Comparison of ENCODE assay signal across 25 cellular contexts in genomic region chr3:119872773-119873172, GRCh38.
DNase-seq lines count a peak whose midpoint lies in the region; ATAC-seq, FAIRE-seq and TF ChIP-seq lines count a peak whose summit lies in the region.
"Had no signal": no experiment of that assay in that cellular context is flagged by ENCODE, and none has a peak within 500 bp of the region (broad histone marks: within the 10 kb centered on the region; RNA-seq: fewer than 3 reads in every experiment).

No MANE protein-coding gene starts in this region.

- POLR2A ChIA-PET in K562 (lab: Yijun Ruan, JAX) = no interaction called here

- no peak for TF ChIP-seq EP300 in K562 (IDR thresholded peaks at IDR 0.05; ENCODE audit: low read length)

- no peak for ATAC-seq in activated naive CD4-positive, alpha-beta T cell treated with anti-CD3 and anti-CD28 coated beads, Interleukin-2, amount 50 U/mL, for 72 hours
- peak; percentile 40; the same call in 1 of the 3 replicates for ATAC-seq in DND-41 (ENCODE audit: insufficient read depth, low read depth)
- no peak for ATAC-seq in K562
- ATAC-seq in stimulated activated effector memory CD8-positive, alpha-beta T cell treated with anti-CD3 and anti-CD28 coated beads, Interleukin-12 subunit alpha, Interleukin-12 subunit beta, amount 100 ng/mL, for 72 hours = no peak
- ATAC-seq: A549, GM12878 had no signal

- H3K27me3 ChIP-seq in DND-41 (ENCODE audit: insufficient read depth, low read length, poor library complexity) = no peaks in the 10 kb centered on the region
- no peaks in the 10 kb centered on the region for H3K27me3 ChIP-seq in K562 (ENCODE audit: control insufficient read depth in 2 of 2, insufficient read depth in 2 of 2, low read length in 2 of 2)
- H3K27me3 ChIP-seq in prostate gland (replicated peaks; ENCODE audit: insufficient read depth) = no peaks in the 10 kb centered on the region
- H3K27me3 ChIP-seq: BE2C; BLaER1 treated with 17β-estradiol and CSF1 and Interleukin-3, amounts not matched to agents 10 nM and 100 nM had no signal

- intact Hi-C loops in K562 (cut with micrococcal nuclease) (no loop called here), prostate gland (cut with DNase I) (no loop called here)

- no TSS peak for BruUV-seq in K562 (replicated peaks; lab: Mats Ljungman, UMichigan)

- H3K9ac ChIP-seq in DND-41 (ENCODE audit: low read depth, low read length) (no peak overlapping the region), K562 (ENCODE audit: insufficient read depth in 1 of 2, low read depth in 2 of 2, low read length in 2 of 2) (no peak overlapping the region)
- H3K9ac ChIP-seq: BLaER1 treated with 17β-estradiol and CSF1 and Interleukin-3, amounts not matched to agents 10 nM and 100 nM had no signal

- no peak for FAIRE-seq in K562 (lab: Jason Lieb, UNC)
- FAIRE-seq: A549, GM12878, GM18507, H54 had no signal

- no peak for TF ChIP-seq CTCF in DND-41 (IDR thresholded peaks at IDR 0.05; ENCODE audit: borderline replicate concordance, extremely low read depth, low read length, poor library complexity, severe bottlenecking)
- no peak for TF ChIP-seq CTCF in K562 (IDR thresholded peaks at IDR 0.05 in 2 of 3, conservative IDR thresholded peaks at IDR 0.05 in 1 of 3; ENCODE audit: insufficient read depth in 2 of 3, low read depth in 1 of 3, low read length in 3 of 3)
- TF ChIP-seq CTCF in prostate gland (IDR thresholded peaks at IDR 0.05) = no peak

- CTCF ChIA-PET in activated naive CD4-positive, alpha-beta T cell treated with anti-CD3 and anti-CD28 coated beads, Interleukin-2, amount 10 ng/mL, durations not matched to agents 7 days and 5 days (lab: Charles Lee) = no interaction called here
- CTCF ChIA-PET in K562 (lab: Yijun Ruan, JAX; ENCODE audit: low intra/inter-chr PET ratio) = no interaction called here

- WGBS in K562 (ENCODE audit: insufficient coverage, low coverage, missing lambda C conversion rate) = 87% methylated on average over 2 of the region's 2 CpGs
- 99% methylated on average over 2 of the region's 2 CpGs for WGBS in prostate gland

- DNase-seq in activated naive CD4-positive, alpha-beta T cell treated with anti-CD3 and anti-CD28 coated beads, Interleukin-2, amount 50 U/mL, for 72 hours (ENCODE audit: low spot score in 2 of 2) = no peak
- no peak for DNase-seq in activated naive CD4-positive, alpha-beta T cell treated with anti-CD3 and anti-CD28 coated beads, Interleukin-2, amount 10 ng/mL, durations not matched to agents 7 days and 5 days
- DNase-seq in DND-41 = no peak
- DNase-seq in K562 (ENCODE audit: extremely low read depth in 1 of 4, low spot score in 3 of 4) = no peak
- DNase-seq in stimulated activated effector memory CD8-positive, alpha-beta T cell treated with anti-CD3 and anti-CD28 coated beads, Interleukin-12 subunit alpha, Interleukin-12 subunit beta, amount 100 ng/mL, for 72 hours (ENCODE audit: low spot score in 2 of 2) = no peak
- no peak for DNase-seq in prostate gland (ENCODE audit: low spot score)
- DNase-seq in NCI-H2227 (lab: John Stamatoyannopoulos, UW; ENCODE audit: unreplicated experiment) = no peak
- DNase-seq: 8988T; ACHN; AML-193; BE2C; Caco-2; CD4-positive, alpha-beta memory T cell; DMS153; EL; GDM1; GOT3; HFFc6 had no signal

- H3K9me3 ChIP-seq in DND-41 (ENCODE audit: insufficient read depth, low read length, severe bottlenecking) (no peaks in the 10 kb centered on the region), K562 (replicated peaks; ENCODE audit: control insufficient read depth, insufficient read depth, low read depth, low read length) (no peaks in the 10 kb centered on the region), prostate gland (no peaks in the 10 kb centered on the region)
- H3K9me3 ChIP-seq: A549; BE2C; BLaER1 treated with 17β-estradiol and CSF1 and Interleukin-3, amounts not matched to agents 10 nM and 100 nM; Caco-2; HAP-1 had no signal

- TF ChIP-seq RAD21 in K562 (CRISPR knock-in tag; conservative IDR thresholded peaks at IDR 0.05 in 1 of 2, IDR thresholded peaks at IDR 0.05 in 1 of 2) = no peak

- no peaks in the 10 kb centered on the region for H4K20me1 ChIP-seq in DND-41 (ENCODE audit: insufficient read depth, low read length)
- no peaks in the 10 kb centered on the region for H4K20me1 ChIP-seq in K562 (replicated peaks; ENCODE audit: control insufficient read depth, insufficient read depth, low read length)

- H3K36me3 ChIP-seq in DND-41 (ENCODE audit: insufficient read depth, low read length) (peaks cover 24% of the 10 kb centered on the region; the same call in 1 of the 2 replicates), K562 (ENCODE audit: control insufficient read depth, insufficient read depth, low read length) (no peaks in the 10 kb centered on the region), prostate gland (no peaks in the 10 kb centered on the region)
- H3K36me3 ChIP-seq: BE2C, HAP-1 had no signal

- no peaks in the 10 kb centered on the region for H3K9me1 ChIP-seq in K562 (ENCODE audit: control insufficient read depth, insufficient read depth, low read length)

- peaks cover 17% of the 10 kb centered on the region for H3K4me1 Mint-ChIP-seq in activated naive CD4-positive, alpha-beta T cell treated with anti-CD3 and anti-CD28 coated beads, Interleukin-2, amount 10 ng/mL, durations not matched to agents 7 days and 5 days
- H3K4me1 Mint-ChIP-seq in stimulated activated effector memory CD8-positive, alpha-beta T cell treated with anti-CD3 and anti-CD28 coated beads, Interleukin-12 subunit alpha, Interleukin-12 subunit beta, amount 100 ng/mL, for 72 hours = no peaks in the 10 kb centered on the region

- no peaks in the 10 kb centered on the region for H3K27me3 Mint-ChIP-seq in activated naive CD4-positive, alpha-beta T cell treated with anti-CD3 and anti-CD28 coated beads, Interleukin-2, amount 10 ng/mL, durations not matched to agents 7 days and 5 days
- H3K27me3 Mint-ChIP-seq: CD4-positive, alpha-beta memory T cell had no signal

- H3K4me1 ChIP-seq in DND-41 (ENCODE audit: insufficient read depth, low read length) = peaks cover 4% of the 10 kb centered on the region; the same call in 1 of the 2 replicates
- no peaks in the 10 kb centered on the region for H3K4me1 ChIP-seq in K562 (replicated peaks in 1 of 2; ENCODE audit: control insufficient read depth in 2 of 2, insufficient read depth in 2 of 2, low read length in 2 of 2)
- no peaks in the 10 kb centered on the region for H3K4me1 ChIP-seq in prostate gland (replicated peaks)
- H3K4me1 ChIP-seq: A549, BE2C, Caco-2, HAP-1 had no signal

- H3K36me3 Mint-ChIP-seq in activated naive CD4-positive, alpha-beta T cell treated with anti-CD3 and anti-CD28 coated beads, Interleukin-2, amount 50 U/mL, for 72 hours = no peaks in the 10 kb centered on the region
- H3K36me3 Mint-ChIP-seq in activated naive CD4-positive, alpha-beta T cell treated with anti-CD3 and anti-CD28 coated beads, Interleukin-2, amount 10 ng/mL, durations not matched to agents 7 days and 5 days = peaks cover 8% of the 10 kb centered on the region
- peaks cover 11% of the 10 kb centered on the region for H3K36me3 Mint-ChIP-seq in stimulated activated effector memory CD8-positive, alpha-beta T cell treated with anti-CD3 and anti-CD28 coated beads, Interleukin-12 subunit alpha, Interleukin-12 subunit beta, amount 100 ng/mL, for 72 hours

- no peaks in the 10 kb centered on the region for H3K79me2 ChIP-seq in DND-41 (ENCODE audit: insufficient read depth, low read length)
- H3K79me2 ChIP-seq in K562 (ENCODE audit: control insufficient read depth, insufficient read depth, low read length) = no peaks in the 10 kb centered on the region

- no peak overlapping the region for H2AFZ ChIP-seq in DND-41 (ENCODE audit: low read depth, low read length)
- no peak overlapping the region for H2AFZ ChIP-seq in K562 (ENCODE audit: low read depth, low read length)

- H3K4me3 ChIP-seq in DND-41 (ENCODE audit: low read depth in 1 of 2, low read length in 2 of 2) (no peak overlapping the region), K562 (no peak overlapping the region), prostate gland (no peak overlapping the region)
- H3K4me3 ChIP-seq: A549; BLaER1 treated with 17β-estradiol and CSF1 and Interleukin-3, amounts not matched to agents 10 nM and 100 nM; GM12878; HAP-1 had no signal

- H3K27ac ChIP-seq in DND-41 (ENCODE audit: low read length) (no peak overlapping the region; the same call in 1 of the 2 replicates), K562 (ENCODE audit: extremely low read depth, low read depth, low read length) (no peak overlapping the region), prostate gland (no peak overlapping the region)
- H3K27ac ChIP-seq: A549; BLaER1 treated with 17β-estradiol and CSF1 and Interleukin-3, amounts not matched to agents 10 nM and 100 nM had no signal

- in situ Hi-C loops in K562 (cut with MboI) = no loop called here

- H3K4me3 Mint-ChIP-seq in activated naive CD4-positive, alpha-beta T cell treated with anti-CD3 and anti-CD28 coated beads, Interleukin-2, amount 10 ng/mL, durations not matched to agents 7 days and 5 days = no peak overlapping the region
- no peak overlapping the region for H3K4me3 Mint-ChIP-seq in stimulated activated effector memory CD8-positive, alpha-beta T cell treated with anti-CD3 and anti-CD28 coated beads, Interleukin-12 subunit alpha, Interleukin-12 subunit beta, amount 100 ng/mL, for 72 hours
- H3K4me3 Mint-ChIP-seq: CD14-positive monocyte; CD4-positive, alpha-beta memory T cell; HFFc6 had no signal

- H3K4me2 ChIP-seq in DND-41 (ENCODE audit: insufficient read depth, low read length) (no peak overlapping the region), K562 (ENCODE audit: insufficient read depth, low read length) (no peak overlapping the region)
- H3K4me2 ChIP-seq: A549; BLaER1 treated with 17β-estradiol and CSF1 and Interleukin-3, amounts not matched to agents 10 nM and 100 nM had no signal

- no peaks in the 10 kb centered on the region for H3K9me3 Mint-ChIP-seq in activated naive CD4-positive, alpha-beta T cell treated with anti-CD3 and anti-CD28 coated beads, Interleukin-2, amount 50 U/mL, for 72 hours
- H3K9me3 Mint-ChIP-seq in activated naive CD4-positive, alpha-beta T cell treated with anti-CD3 and anti-CD28 coated beads, Interleukin-2, amount 10 ng/mL, durations not matched to agents 7 days and 5 days = no peaks in the 10 kb centered on the region
- H3K9me3 Mint-ChIP-seq in stimulated activated effector memory CD8-positive, alpha-beta T cell treated with anti-CD3 and anti-CD28 coated beads, Interleukin-12 subunit alpha, Interleukin-12 subunit beta, amount 100 ng/mL, for 72 hours = no peaks in the 10 kb centered on the region
- H3K9me3 Mint-ChIP-seq: CD14-positive monocyte, HFFc6 had no signal

- peak overlapping the region; percentile 2 to 16 for H3K27ac Mint-ChIP-seq in activated naive CD4-positive, alpha-beta T cell treated with anti-CD3 and anti-CD28 coated beads, Interleukin-2, amount 50 U/mL, for 72 hours
- no peak overlapping the region for H3K27ac Mint-ChIP-seq in activated naive CD4-positive, alpha-beta T cell treated with anti-CD3 and anti-CD28 coated beads, Interleukin-2, amount 10 ng/mL, durations not matched to agents 7 days and 5 days
- H3K27ac Mint-ChIP-seq in stimulated activated effector memory CD8-positive, alpha-beta T cell treated with anti-CD3 and anti-CD28 coated beads, Interleukin-12 subunit alpha, Interleukin-12 subunit beta, amount 100 ng/mL, for 72 hours = peak overlapping the region; percentile 20
- H3K27ac Mint-ChIP-seq: HFFc6 had no signal

- no peak for TF ChIP-seq POLR2A in K562 (conservative IDR thresholded peaks at IDR 0.05)
- TF ChIP-seq POLR2A in prostate gland (IDR thresholded peaks at IDR 0.05) = no peak
